Comparison of ENCODE assay signal across 26 cellular contexts in genomic region chr16:80447263-80447662, GRCh38.
DNase-seq lines count a peak whose midpoint lies in the region; ATAC-seq, FAIRE-seq and TF ChIP-seq lines count a peak whose summit lies in the region.
"Had no signal": no experiment of that assay in that cellular context is flagged by ENCODE, and none has a peak within 500 bp of the region (broad histone marks: within the 10 kb centered on the region; RNA-seq: fewer than 3 reads in every experiment).

No MANE protein-coding gene starts in this region.

- H3K9ac ChIP-seq in K562 (ENCODE audit: insufficient read depth in 1 of 2, low read depth in 2 of 2, low read length in 2 of 2) = no peak overlapping the region
- H3K9ac ChIP-seq: BLaER1 had no signal

- in situ Hi-C loops in K562 (cut with MboI) = no loop called here

- H4K20me1 ChIP-seq in K562 (replicated peaks; ENCODE audit: control insufficient read depth, insufficient read depth, low read length) = no peaks in the 10 kb centered on the region
- H4K20me1 ChIP-seq: BLaER1 had no signal

- no peaks in the 10 kb centered on the region for H3K9me1 ChIP-seq in K562 (ENCODE audit: control insufficient read depth, insufficient read depth, low read length)

- no TSS peak for BruUV-seq in K562 (replicated peaks; lab: Mats Ljungman, UMichigan)

- no peak for FAIRE-seq in K562 (lab: Jason Lieb, UNC)
- FAIRE-seq: A204.1, GM12878, GM12892, GM18507 had no signal

- no peaks in the 10 kb centered on the region for H3K36me3 ChIP-seq in K562 (ENCODE audit: control insufficient read depth, insufficient read depth, low read length)
- H3K36me3 ChIP-seq: BE2C, BLaER1 had no signal

- no peaks in the 10 kb centered on the region for H3K4me1 ChIP-seq in K562 (replicated peaks in 1 of 2; ENCODE audit: control insufficient read depth in 2 of 2, insufficient read depth in 2 of 2, low read length in 2 of 2)
- H3K4me1 ChIP-seq: BE2C, BLaER1 had no signal

- H3K4me3 ChIP-seq in HFF-Myc (replicated peaks; ENCODE audit: low read depth, low read length) (no peak overlapping the region), K562 (no peak overlapping the region), fibroblast of mammary gland (ENCODE audit: control insufficient read depth, low read depth, low read length) (no peak overlapping the region)
- H3K4me3 ChIP-seq: BLaER1, GM12878 had no signal

- H3K27ac ChIP-seq in K562 (ENCODE audit: extremely low read depth, low read depth, low read length) = no peak overlapping the region
- H3K27ac ChIP-seq: BLaER1 had no signal

- CTCF ChIA-PET in K562 (lab: Yijun Ruan, JAX; ENCODE audit: low intra/inter-chr PET ratio) = no interaction called here

- no peak for ATAC-seq in K562
- ATAC-seq: GM12878 had no signal

- WGBS in K562 (ENCODE audit: insufficient coverage, low coverage, missing lambda C conversion rate) = 0% methylated on average over 4 of the region's 4 CpGs

- no peak for TF ChIP-seq EP300 in K562 (IDR thresholded peaks at IDR 0.05; ENCODE audit: low read length)

- TF ChIP-seq CTCF in HFF-Myc (IDR thresholded peaks at IDR 0.05; ENCODE audit: low read depth, low read length, missing control alignments) (no peak), K562 (IDR thresholded peaks at IDR 0.05 in 2 of 3, conservative IDR thresholded peaks at IDR 0.05 in 1 of 3; ENCODE audit: insufficient read depth in 2 of 3, low read depth in 1 of 3, low read length in 3 of 3) (no peak), fibroblast of mammary gland (conservative IDR thresholded peaks at IDR 0.05; ENCODE audit: control insufficient read depth, insufficient read depth, low read depth, low read length) (no peak)

- no peak overlapping the region for H2AFZ ChIP-seq in K562 (ENCODE audit: low read depth, low read length)

- POLR2A ChIA-PET in K562 (lab: Yijun Ruan, JAX) = no interaction called here

- intact Hi-C loops in K562 (cut with micrococcal nuclease) = no loop called here

- TF ChIP-seq POLR2A in K562 (conservative IDR thresholded peaks at IDR 0.05) = no peak

- H3K79me2 ChIP-seq in K562 (ENCODE audit: control insufficient read depth, insufficient read depth, low read length) = no peaks in the 10 kb centered on the region

- peak; percentile 1 for DNase-seq in HFF-Myc (ENCODE audit: extremely low read depth, low read depth)
- no peak for DNase-seq in K562 (ENCODE audit: extremely low read depth in 1 of 4, low spot score in 3 of 4)
- DNase-seq in fibroblast of mammary gland (ENCODE audit: low read depth) = peak; percentile 29
- no peak for DNase-seq in central memory CD4-positive, alpha-beta T cell
- no peak for DNase-seq in glomerular visceral epithelial cell (ENCODE audit: extremely low spot score)
- DNase-seq in dermis blood vessel endothelial cell = no peak
- DNase-seq: 8988T; ACHN; BE2C; C1 segment of cervical spinal cord; CD4-positive, alpha-beta memory T cell; CD4-positive, CD25-positive, alpha-beta regulatory T cell; CD8-positive, alpha-beta memory T cell; COR-L47; DMS 273 treated with DMSO at 0.1 percent for 48 hours; DMS153; DMS53; DMS79; DND-41; EL; GDM1 had no signal

- no peaks in the 10 kb centered on the region for H3K9me3 ChIP-seq in K562 (replicated peaks; ENCODE audit: control insufficient read depth, insufficient read depth, low read depth, low read length)
- H3K9me3 ChIP-seq: BE2C, BLaER1 had no signal

- H3K27me3 ChIP-seq in K562 (ENCODE audit: control insufficient read depth in 2 of 2, insufficient read depth in 2 of 2, low read length in 2 of 2) = no peaks in the 10 kb centered on the region
- H3K27me3 ChIP-seq: BE2C, BLaER1 had no signal

- TF ChIP-seq RAD21 in K562 (CRISPR knock-in tag; conservative IDR thresholded peaks at IDR 0.05 in 1 of 2, IDR thresholded peaks at IDR 0.05 in 1 of 2) = no peak

- H3K4me2 ChIP-seq in K562 (ENCODE audit: insufficient read depth, low read length) = no peak overlapping the region
- H3K4me2 ChIP-seq: BLaER1 had no signal

TF ChIP-seq in K562, 482 proteins besides CTCF, POLR2A, EP300 and RAD21:
- TF ChIP-seq ATF3 (IDR thresholded peaks at IDR 0.05) (0 out of 2 replicates have a peak, but pooled peaks have one; percentile 9), ATF3 (CRISPR knock-in tag; conservative IDR thresholded peaks at IDR 0.05) (no peak), ZNF263 (CRISPR knock-in tag; IDR thresholded peaks at IDR 0.05; ENCODE audit: borderline replicate concordance) (no peak)

Comparison
In these comparisons a context has a peak if more than half of its experiments do, and no peak if none do; other contexts are left out.
1. DNase-seq: peak in HFF-Myc (single experiment) and fibroblast of mammary gland (single experiment); none in K562 (0 of 4), central memory CD4-positive, alpha-beta T cell (single experiment), glomerular visceral epithelial cell (single experiment) and dermis blood vessel endothelial cell (single experiment).